8 cellular contexts compared by ENCODE assay signal in the genomic region with DNA sequence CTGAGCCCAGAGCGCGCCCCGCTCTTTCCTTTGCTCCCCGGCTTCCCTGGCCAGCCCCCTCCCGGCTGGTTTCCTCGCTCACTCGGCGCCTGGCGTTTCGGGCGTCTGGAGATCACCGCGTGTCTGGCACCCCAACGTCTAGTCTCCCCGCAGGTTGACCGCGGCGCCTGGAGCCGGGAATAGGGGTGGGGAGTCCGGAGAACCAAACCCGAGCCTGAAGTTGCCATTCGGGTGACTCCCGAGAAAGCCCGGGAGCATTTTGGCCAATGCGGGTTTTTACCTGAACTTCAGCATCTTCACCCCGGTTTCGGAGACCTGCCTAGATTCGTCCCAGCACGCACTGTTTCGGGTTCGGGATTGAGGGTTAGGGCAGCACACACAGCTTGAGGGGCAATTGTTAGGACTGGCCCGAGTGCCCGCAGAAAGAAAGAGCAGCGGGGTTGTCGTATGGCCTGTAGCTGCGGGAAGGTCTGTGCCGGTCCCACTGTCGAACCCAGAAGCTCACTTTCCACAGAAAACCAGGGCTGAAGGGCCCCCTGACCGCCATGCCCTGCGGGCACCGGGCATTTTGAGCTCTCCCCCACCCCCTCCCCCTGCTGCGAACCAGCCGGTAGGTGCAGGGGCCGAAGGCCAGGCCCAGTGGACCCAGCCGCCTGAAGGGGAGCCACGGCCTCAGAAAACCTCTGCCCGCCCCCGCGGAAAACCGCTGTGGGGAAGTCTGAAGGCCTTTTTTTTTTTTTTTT. TPM values are rescaled to one million over a fixed set of nuclear protein-coding genes. Genes with fewer than 3 reads are reported as not detected.
A peak's percentile ranks its signal among the peaks of the same experiment; 100 is the strongest.
DNase-seq lines count a peak whose midpoint lies in the region; ATAC-seq and TF ChIP-seq lines count a peak whose summit lies in the region.

No MANE protein-coding gene starts in this region.

- peaks cover 20% of the 10 kb centered on the region for H3K4me1 Mint-ChIP-seq in activated CD8-positive, alpha-beta memory T cell treated with anti-CD3 and anti-CD28 coated beads, Interleukin-2, amount 10 ng/mL, durations not matched to agents 7 days and 5 days

- H3K27ac Mint-ChIP-seq in activated CD8-positive, alpha-beta memory T cell treated with anti-CD3 and anti-CD28 coated beads, Interleukin-2, amount 10 ng/mL, durations not matched to agents 7 days and 5 days = no peak overlapping the region

- DNase-seq in GM20000 (ENCODE audit: low spot score) = peak; percentile 73
- DNase-seq in activated CD8-positive, alpha-beta memory T cell treated with anti-CD3 and anti-CD28 coated beads, Interleukin-2, amount 10 ng/mL, durations not matched to agents 7 days and 5 days = peak; percentile 52
- no peak for DNase-seq in foreskin fibroblast
- DNase-seq in spleen = peak; percentile 83
- no peak for DNase-seq in D341Med (ENCODE audit: low spot score)
- DNase-seq in ACHN = no peak
- no peak for DNase-seq in SK-N-DZ (ENCODE audit: low spot score)

- H3K27ac ChIP-seq in spleen = no peak overlapping the region

- peaks cover 0 to 43% (median 18%) of the 10 kb centered on the region in 7 donors for H3K27me3 ChIP-seq in spleen (replicated peaks in 1 of 7)

- in situ Hi-C loops in ACHN (cut with HindIII; ENCODE audit: low pct_ligation_motif_present, low pct_unique_long_range_greater_than_20kb, low sequenced_read_pairs) = no loop called here

- H3K4me3 ChIP-seq in foreskin fibroblast (ENCODE audit: low read depth in 1 of 2, low read length in 2 of 2) (peak overlapping the region; percentile 57 to 77), spleen (peak overlapping the region; percentile 61 to 97 (median 82))

- no peak for TF ChIP-seq POLR2A in spleen (IDR thresholded peaks at IDR 0.05)

- TF ChIP-seq CTCF in GM20000 (IDR thresholded peaks at IDR 0.05; ENCODE audit: extremely low read depth, missing control alignments) = no peak
- no peak for TF ChIP-seq CTCF in foreskin fibroblast (IDR thresholded peaks at IDR 0.05; ENCODE audit: low read depth, low read length)
- no peak for TF ChIP-seq CTCF in spleen (IDR thresholded peaks at IDR 0.05 in 8 of 11, conservative IDR thresholded peaks at IDR 0.05 in 3 of 11)

- H3K4me3 Mint-ChIP-seq in activated CD8-positive, alpha-beta memory T cell treated with anti-CD3 and anti-CD28 coated beads, Interleukin-2, amount 10 ng/mL, durations not matched to agents 7 days and 5 days = peak overlapping the region; percentile 45

- WGBS in spleen, 5 donors = 17 to 25% (median 20%) methylated on average over 26 to 50 of the region's 50 CpGs

- H3K4me1 ChIP-seq in spleen = peaks cover 19 to 66% (median 36%) of the 10 kb centered on the region in 6 donors

- CTCF ChIA-PET in activated CD8-positive, alpha-beta memory T cell treated with anti-CD3 and anti-CD28 coated beads, Interleukin-2, amount 10 ng/mL, durations not matched to agents 7 days and 5 days (lab: Charles Lee) = interaction anchor here (0.7 to 1.7 kb wide), 2 partner anchors 13 to 135 kb away, joined by 4 to 5 read pairs; no protein-coding TSS in a partner anchor

- no peaks in the 10 kb centered on the region for H3K36me3 Mint-ChIP-seq in activated CD8-positive, alpha-beta memory T cell treated with anti-CD3 and anti-CD28 coated beads, Interleukin-2, amount 10 ng/mL, durations not matched to agents 7 days and 5 days

- no peak for ATAC-seq in activated CD8-positive, alpha-beta memory T cell treated with anti-CD3 and anti-CD28 coated beads, Interleukin-2, amount 10 ng/mL, durations not matched to agents 7 days and 5 days
- ATAC-seq in GM21367 (IDR thresholded peaks at IDR 0.05; ENCODE audit: unreplicated experiment) = no peak

- no peaks in the 10 kb centered on the region for H3K9me3 Mint-ChIP-seq in activated CD8-positive, alpha-beta memory T cell treated with anti-CD3 and anti-CD28 coated beads, Interleukin-2, amount 10 ng/mL, durations not matched to agents 7 days and 5 days (ENCODE audit: low read depth)

- H3K36me3 ChIP-seq in spleen = peaks cover 0 to 26% (median 3%) of the 10 kb centered on the region in 6 donors

- intact Hi-C loops in spleen (cut with DNase I; ENCODE audit: low total_unique reads) = no loop called here

- H3K9me3 ChIP-seq in spleen = no peaks in the 10 kb centered on the region

- H3K27me3 Mint-ChIP-seq in activated CD8-positive, alpha-beta memory T cell treated with anti-CD3 and anti-CD28 coated beads, Interleukin-2, amount 10 ng/mL, durations not matched to agents 7 days and 5 days = peaks cover 61% of the 10 kb centered on the region

RNA-seq across cellular contexts. Expression of a gene that starts 2.1 kb away (rescaled TPM):
- total RNA-seq in activated CD8-positive, alpha-beta memory T cell treated with anti-CD3 and anti-CD28 coated beads, Interleukin-2, amount 10 ng/mL, durations not matched to agents 7 days and 5 days = 1 to 10 TPM; 6.5 to 7.7 TPM
- total RNA-seq in spleen = 10 to 100 TPM in 3 of 7 donors, 1 to 10 TPM in 4; 5.3 to 12.1 (median 8.3) TPM
- 1 to 10 TPM; 3.0 to 5.8 (median 3.4) TPM for polyA plus RNA-seq in spleen
- polyA plus RNA-seq in SK-N-DZ (2014; cell fraction: cytosol; rRNA removed) = 5.3 and 8.4 TPM in 2 replicates
- polyA plus RNA-seq in SK-N-DZ (2014; cell fraction: nucleus; rRNA removed) = 2.2 and 3.9 TPM in 2 replicates

Comparison
In these comparisons a context has a peak if more than half of its experiments do, and no peak if none do; other contexts are left out.
1. DNase-seq: peak in GM20000 (single experiment), activated CD8-positive, alpha-beta memory T cell treated with anti-CD3 and anti-CD28 coated beads, Interleukin-2, amount 10 ng/mL, durations not matched to agents 7 days and 5 days (single experiment) and spleen (single experiment); none in foreskin fibroblast (0 of 2), D341Med (single experiment), ACHN (single experiment) and SK-N-DZ (single experiment).